Comparison of ENCODE assay signal across 1 cellular context in genomic region chr19:17213334-17213733, GRCh38.
TF ChIP-seq lines count a peak whose summit lies in the region.

No MANE protein-coding gene starts in this region.

TF ChIP-seq in K562, 482 proteins besides CTCF, POLR2A, EP300 and RAD21:
- no peak for TF ChIP-seq PCBP2 (IDR thresholded peaks at IDR 0.05; ENCODE audit: low read depth, low read length, poor library complexity, severe bottlenecking)
- TF ChIP-seq ZNF408 (CRISPR knock-in tag; IDR thresholded peaks at IDR 0.05; ENCODE audit: low read depth) = no peak
- peak; percentile 44 for TF ChIP-seq POLR2G (IDR thresholded peaks at IDR 0.05; ENCODE audit: low read depth, low read length)
- no peak for TF ChIP-seq MCM2 (IDR thresholded peaks at IDR 0.05; ENCODE audit: low read depth)
- TF ChIP-seq PTRF (tag; IDR thresholded peaks at IDR 0.05) = no peak
- TF ChIP-seq TEAD1 (CRISPR knock-in tag; IDR thresholded peaks at IDR 0.05) = no peak
- TF ChIP-seq, protein P1, sequence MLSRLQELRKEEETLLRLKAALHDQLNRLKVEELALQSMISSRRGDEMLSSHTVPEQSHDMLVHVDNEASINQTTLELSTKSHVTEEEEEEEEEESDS (CRISPR knock-in tag; IDR thresholded peaks at IDR 0.05) = no peak
- no peak for TF ChIP-seq POLR3A (IDR thresholded peaks at IDR 0.05; ENCODE audit: borderline replicate concordance, extremely low read depth, insufficient read depth, insufficient read length)
- TF ChIP-seq CTBP1 (IDR thresholded peaks at IDR 0.05; ENCODE audit: borderline replicate concordance) = no peak
- peak; percentile 17; the same call in 1 of the 2 replicates for TF ChIP-seq RBFOX2 (IDR thresholded peaks at IDR 0.05; ENCODE audit: low read depth, low read length)
- no peak for TF ChIP-seq NR4A1 (CRISPR knock-in tag; IDR thresholded peaks at IDR 0.05)
- TF ChIP-seq NR4A1 (tag; IDR thresholded peaks at IDR 0.05) = no peak
- 0 out of 2 replicates have a peak, but pooled peaks have one; percentile 18 for TF ChIP-seq MYNN (IDR thresholded peaks at IDR 0.05)
- no peak for TF ChIP-seq MYNN (CRISPR knock-in tag; IDR thresholded peaks at IDR 0.05)
- TF ChIP-seq PATZ1 (CRISPR knock-in tag; IDR thresholded peaks at IDR 0.05; ENCODE audit: borderline replicate concordance) = no peak
- 0 out of 2 replicates have a peak, but pooled peaks have one; percentile 20 for TF ChIP-seq MBD2 (IDR thresholded peaks at IDR 0.05; ENCODE audit: borderline replicate concordance, low read depth)
- no peak for TF ChIP-seq E2F4 (CRISPR knock-in tag; IDR thresholded peaks at IDR 0.05; ENCODE audit: low read depth)
- no peak for TF ChIP-seq ZNF518B (CRISPR knock-in tag; IDR thresholded peaks at IDR 0.05)
- TF ChIP-seq MECOM (CRISPR knock-in tag; IDR thresholded peaks at IDR 0.05) = no peak
- no peak for TF ChIP-seq FOXA1 (IDR thresholded peaks at IDR 0.05; ENCODE audit: borderline replicate concordance)
- no peak for TF ChIP-seq ZNF263 (CRISPR knock-in tag; IDR thresholded peaks at IDR 0.05; ENCODE audit: borderline replicate concordance)
- TF ChIP-seq TBP (optimal IDR thresholded peaks at IDR 0.05; ENCODE audit: low read depth, low read length) = no peak
- no peak for TF ChIP-seq ATF2 (CRISPR knock-in tag; IDR thresholded peaks at IDR 0.05)
- TF ChIP-seq TCF7L2 (IDR thresholded peaks at IDR 0.05; ENCODE audit: low read depth, low read length) = no peak
- no peak for TF ChIP-seq SMAD1 (IDR thresholded peaks at IDR 0.05; ENCODE audit: low read depth, low read length, partially characterized antibody)
- no peak for TF ChIP-seq PTBP1 (IDR thresholded peaks at IDR 0.05; ENCODE audit: low read depth, low read length)
- TF ChIP-seq SRSF9 (IDR thresholded peaks at IDR 0.05; ENCODE audit: borderline replicate concordance, low read depth, low read length) = no peak
- no peak for TF ChIP-seq MAZ (CRISPR knock-in tag; conservative IDR thresholded peaks at IDR 0.05 in 1 of 2, IDR thresholded peaks at IDR 0.05 in 1 of 2)
- TF ChIP-seq ZFPM2 (CRISPR knock-in tag; IDR thresholded peaks at IDR 0.05) = no peak
- TF ChIP-seq, protein P2, sequence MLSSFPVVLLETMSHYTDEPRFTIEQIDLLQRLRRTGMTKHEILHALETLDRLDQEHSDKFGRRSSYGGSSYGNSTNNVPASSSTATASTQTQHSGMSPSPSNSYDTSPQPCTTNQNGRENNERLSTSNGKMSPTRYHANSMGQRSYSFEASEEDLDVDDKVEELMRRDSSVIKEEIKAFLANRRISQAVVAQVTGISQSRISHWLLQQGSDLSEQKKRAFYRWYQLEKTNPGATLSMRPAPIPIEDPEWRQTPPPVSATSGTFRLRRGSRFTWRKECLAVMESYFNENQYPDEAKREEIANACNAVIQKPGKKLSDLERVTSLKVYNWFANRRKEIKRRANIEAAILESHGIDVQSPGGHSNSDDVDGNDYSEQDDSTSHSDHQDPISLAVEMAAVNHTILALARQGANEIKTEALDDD (IDR thresholded peaks at IDR 0.05) = no peak
